Comparison of ENCODE assay signal across 16 cellular contexts in the genomic region with DNA sequence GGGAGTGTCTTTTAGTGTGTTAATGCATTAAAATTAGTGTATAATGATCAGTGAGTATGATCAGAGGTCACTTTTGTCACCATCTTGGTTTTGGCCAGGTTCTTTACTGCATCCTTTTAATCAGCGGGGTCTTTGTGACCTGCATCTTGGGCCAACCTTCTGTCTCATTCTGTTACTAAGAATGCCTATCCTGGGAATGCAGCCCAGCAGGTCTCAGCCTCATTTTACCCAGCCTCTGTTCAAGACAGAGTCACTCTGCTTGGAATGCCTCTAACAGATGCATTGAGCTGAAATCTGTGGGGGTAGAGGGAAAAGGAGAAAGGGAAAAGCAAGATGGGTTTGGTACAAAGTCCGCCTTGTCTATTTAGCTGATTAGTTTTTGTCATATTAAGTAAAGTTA.
"Had no signal": no experiment of that assay in that cellular context is flagged by ENCODE, and none has a peak within 500 bp of the region (broad histone marks: within the 10 kb centered on the region; RNA-seq: fewer than 3 reads in every experiment).

No MANE protein-coding gene starts in this region.

- ATAC-seq: foreskin keratinocyte, gastroesophageal sphincter, heart left ventricle, left cardiac atrium, left lung, left ventricle myocardium superior, lower lobe of right lung had no signal

- DNase-seq: dermis blood vessel endothelial cell; dorsolateral prefrontal cortex; effector CD4-positive, alpha-beta T cell; effector memory CD4-positive, alpha-beta T cell; foreskin keratinocyte; heart left ventricle; hypothalamus; immature natural killer cell; left cardiac atrium; left lung; left ventricle myocardium superior; lower lobe of right lung; mesenchymal stem cell; midbrain had no signal

- H3K9me3 ChIP-seq: esophagus muscularis mucosa, gastroesophageal sphincter, heart left ventricle, left lung, lower lobe of right lung had no signal

- H3K9me3 Mint-ChIP-seq: immature natural killer cell had no signal

- H3K36me3 Mint-ChIP-seq: immature natural killer cell had no signal

- H3K4me3 Mint-ChIP-seq: immature natural killer cell had no signal
